In genomic region chr3:112643621-112644236, GRCh38 we compare ENCODE assay signal across 11 cellular contexts. TPM values are rescaled to one million over a fixed set of nuclear protein-coding genes. Genes with fewer than 3 reads are reported as not detected.
DNase-seq lines count a peak whose midpoint lies in the region; ATAC-seq, FAIRE-seq and TF ChIP-seq lines count a peak whose summit lies in the region.
"Had no signal": no experiment of that assay in that cellular context is flagged by ENCODE, and none has a peak within 500 bp of the region (broad histone marks: within the 10 kb centered on the region; RNA-seq: fewer than 3 reads in every experiment).

No MANE protein-coding gene starts in this region.

- H3K9me3 ChIP-seq in CD4-positive, CD25-positive, alpha-beta regulatory T cell (ENCODE audit: control insufficient read depth in 2 of 2, low read length in 2 of 2), result no peaks in the 10 kb centered on the region
- no peaks in the 10 kb centered on the region for H3K9me3 ChIP-seq in IMR-90 (ENCODE audit: control insufficient read depth, insufficient read depth, low read length)
- H3K9me3 ChIP-seq in GM12878 (replicated peaks; ENCODE audit: control insufficient read depth, insufficient read depth, low read length), result no peaks in the 10 kb centered on the region
- H3K9me3 ChIP-seq: mucosa of descending colon, prostate gland had no signal

- no peak for TF ChIP-seq EP300 in GM12878 (IDR thresholded peaks at IDR 0.05; ENCODE audit: borderline replicate concordance in 1 of 2, control insufficient read depth in 1 of 2, low read depth in 2 of 2, low read length in 2 of 2)

- H2BK5ac ChIP-seq in IMR-90 (ENCODE audit: low read depth, low read length, poor library complexity, severe bottlenecking), result peak overlapping the region; percentile 97

- H2AFZ ChIP-seq in IMR-90 (replicated peaks; ENCODE audit: low read length, poor library complexity) (peak overlapping the region; percentile 80), GM12878 (ENCODE audit: control insufficient read depth, low read depth, low read length) (no peak overlapping the region)

- peak overlapping the region; percentile 98 for H2BK120ac ChIP-seq in IMR-90 (ENCODE audit: low read depth, low read length)

- no peak for FAIRE-seq in GM12878 (lab: Jason Lieb, UNC)
- FAIRE-seq: G401.6 had no signal

- BruUV-seq in IMR-90 (replicated peaks; lab: Mats Ljungman, UMichigan) (no TSS peak), GM12878 (replicated peaks; lab: Mats Ljungman, UMichigan) (no TSS peak)

- no peaks in the 10 kb centered on the region for H3K36me3 ChIP-seq in CD4-positive, CD25-positive, alpha-beta regulatory T cell (ENCODE audit: control insufficient read depth, insufficient read depth, low read length)
- H3K36me3 ChIP-seq in IMR-90 (ENCODE audit: control insufficient read depth, insufficient read depth, low read length), result peaks cover 7% of the 10 kb centered on the region
- no peaks in the 10 kb centered on the region for H3K36me3 ChIP-seq in GM12878 (ENCODE audit: control insufficient read depth in 2 of 2, insufficient read depth in 2 of 2, low read length in 1 of 2)
- H3K36me3 ChIP-seq: prostate gland had no signal

- H2BK15ac ChIP-seq in IMR-90 (ENCODE audit: low read depth, low read length), result peak overlapping the region; percentile 100

- POLR2A ChIA-PET in IMR-90 (lab: Charles Lee; ENCODE audit: unreplicated experiment), result no interaction called here
- POLR2A ChIA-PET in GM12878 (lab: Charles Lee), result no interaction called here

- peaks cover 6 to 24% of the 10 kb centered on the region in 2 experiments for H3K79me1 ChIP-seq in IMR-90 (ENCODE audit: low read depth in 1 of 2, low read length in 2 of 2)

- H3K4me3 Mint-ChIP-seq in CD4-positive, CD25-positive, alpha-beta regulatory T cell, result no peak overlapping the region
- peak overlapping the region in 2 of 3 experiments; percentile 1 to 62 for H3K4me3 Mint-ChIP-seq in nephron

- RAD21 ChIA-PET in GM12878 (lab: Charles Lee; ENCODE audit: unreplicated experiment), result interaction anchor here (0.9 to 5.3 kb wide), 18 partner anchors 9 to 644 kb away, joined by 3 to 48 read pairs (median 5); partner anchors contain the start of gene SLC9C1

- SMC1A ChIA-PET in GM12878 (lab: Charles Lee; ENCODE audit: uncharacterized antibody, unreplicated experiment), result interaction anchor here (0.7 to 6.9 kb wide), 21 partner anchors 9 to 507 kb away, joined by 3 to 61 read pairs (median 4); partner anchors contain the start of genes CD200R1 and GTPBP8

- peaks cover 8% of the 10 kb centered on the region for H3K4me1 ChIP-seq in CD4-positive, CD25-positive, alpha-beta regulatory T cell (ENCODE audit: control insufficient read depth, insufficient read depth, low read length, poor library complexity, severe bottlenecking)
- H3K4me1 ChIP-seq in IMR-90 (ENCODE audit: control insufficient read depth, insufficient read depth, low read length) (peaks cover 32% of the 10 kb centered on the region), GM12878 (ENCODE audit: control insufficient read depth, insufficient read depth, low read length) (peaks cover 15% of the 10 kb centered on the region)
- H3K4me1 ChIP-seq: prostate gland had no signal

- H3K4me1 Mint-ChIP-seq in CD4-positive, CD25-positive, alpha-beta regulatory T cell, result peaks cover 5 to 22% (median 8%) of the 10 kb centered on the region in 4 donors
- H3K4me1 Mint-ChIP-seq in nephron, result peaks cover 19% of the 10 kb centered on the region

- no peaks in the 10 kb centered on the region for H3K36me3 Mint-ChIP-seq in CD4-positive, CD25-positive, alpha-beta regulatory T cell
- H3K36me3 Mint-ChIP-seq in nephron (ENCODE audit: low read depth), result no peaks in the 10 kb centered on the region

- peak overlapping the region; percentile 98 for H3K4ac ChIP-seq in IMR-90 (ENCODE audit: low read depth, low read length)

- H3K23ac ChIP-seq in IMR-90 (ENCODE audit: low read depth, low read length), result peak overlapping the region; percentile 83

- no peak overlapping the region for H3K4me2 ChIP-seq in IMR-90 (ENCODE audit: low read depth, low read length)
- peak overlapping the region; percentile 38; the same call in 1 of the 2 replicates for H3K4me2 ChIP-seq in GM12878 (ENCODE audit: control insufficient read depth, insufficient read depth)

- peak overlapping the region; percentile 96 for H2BK20ac ChIP-seq in IMR-90 (ENCODE audit: low read depth, low read length)

- H2AK5ac ChIP-seq in IMR-90 (ENCODE audit: low read depth, low read length), result peak overlapping the region; percentile 97

- H3K79me2 ChIP-seq in GM12878 (ENCODE audit: control insufficient read depth, insufficient read depth, low read length), result no peaks in the 10 kb centered on the region

- ATAC-seq in CD4-positive, CD25-positive, alpha-beta regulatory T cell (ENCODE audit: low read depth in 2 of 2), result no peak
- ATAC-seq in IMR-90 (ENCODE audit: low read depth) (no peak), GM12878 (peak; percentile 52), GM21367 (IDR thresholded peaks at IDR 0.05; ENCODE audit: unreplicated experiment) (no peak), HG02763 (IDR thresholded peaks at IDR 0.05; ENCODE audit: unreplicated experiment) (no peak)

- TF ChIP-seq CTCF in IMR-90 (conservative IDR thresholded peaks at IDR 0.05; ENCODE audit: low read depth, low read length) (no peak), GM12878 (IDR thresholded peaks at IDR 0.05 in 2 of 3, conservative IDR thresholded peaks at IDR 0.05 in 1 of 3; ENCODE audit: control insufficient read depth in 2 of 3, extremely low read depth in 1 of 3, insufficient read depth in 1 of 3, low read depth in 3 of 3, low read length in 3 of 3) (no peak), nephron (IDR thresholded peaks at IDR 0.05; ENCODE audit: unreplicated experiment in 3 of 3) (no peak)

- H2AK9ac ChIP-seq in IMR-90 (replicated peaks; ENCODE audit: low read depth, low read length, poor library complexity), result no peak overlapping the region

- H3K14ac ChIP-seq in IMR-90 (replicated peaks; ENCODE audit: low read depth, low read length), result peak overlapping the region; percentile 94

- H3K27ac ChIP-seq in CD4-positive, CD25-positive, alpha-beta regulatory T cell (ENCODE audit: insufficient read depth, low read length, poor library complexity, severe bottlenecking), result no peak overlapping the region
- H3K27ac ChIP-seq in IMR-90 (ENCODE audit: insufficient read depth, low read length) (peak overlapping the region; percentile 81), GM12878 (ENCODE audit: control insufficient read depth, insufficient read depth) (no peak overlapping the region)
- H3K27ac ChIP-seq: prostate gland had no signal

- no peak overlapping the region for H3K27ac Mint-ChIP-seq in CD4-positive, CD25-positive, alpha-beta regulatory T cell
- H3K27ac Mint-ChIP-seq in nephron, result peak overlapping the region in 1 of 3 experiments; percentile 7

- no CpG with 5 or more reads among the region's 3 CpGs for WGBS in IMR-90 (ENCODE audit: extremely low coverage in 2 of 2, insufficient read length in 1 of 2), 2 experiments
- WGBS in GM12878 (ENCODE audit: insufficient coverage, insufficient replicate concordance, low lambda C conversion rate, missing lambda C conversion rate), result 2% methylated on average over 3 of the region's 3 CpGs

- H3K4me3 ChIP-seq in CD4-positive, CD25-positive, alpha-beta regulatory T cell (ENCODE audit: low read depth, low read length), result peak overlapping the region; percentile 65
- H3K4me3 ChIP-seq in IMR-90 (ENCODE audit: insufficient read depth, low read depth, low read length), result no peak overlapping the region
- H3K4me3 ChIP-seq in GM12878, result no peak overlapping the region
- H3K4me3 ChIP-seq: mucosa of descending colon, prostate gland had no signal

- peak overlapping the region; percentile 99 for H4K91ac ChIP-seq in IMR-90 (ENCODE audit: insufficient read depth, low read depth, low read length)

- peak overlapping the region; percentile 98 for H3K18ac ChIP-seq in IMR-90 (ENCODE audit: low read depth, low read length)

- in situ Hi-C loops in IMR-90 (cut with MboI; ENCODE audit: low sequenced_read_pairs) (loop anchor here (5.0 to 25.0 kb wide), 4 partner anchors 61 to 644 kb away; no protein-coding TSS in a partner anchor), GM12878 (cut with MboI) (loop anchor here (5.0 to 10.0 kb wide), 2 partner anchors 334 to 641 kb away; partner anchors contain the start of gene CD200R1)

- peaks cover 31% of the 10 kb centered on the region for H3K9me1 ChIP-seq in IMR-90 (ENCODE audit: insufficient read depth, low read length)

- peaks cover 8% of the 10 kb centered on the region for H3K27me3 ChIP-seq in CD4-positive, CD25-positive, alpha-beta regulatory T cell (ENCODE audit: control insufficient read depth, insufficient read depth, low read length)
- H3K27me3 ChIP-seq in IMR-90 (ENCODE audit: control insufficient read depth, insufficient read depth, low read length) (no peaks in the 10 kb centered on the region), GM12878 (replicated peaks in 1 of 2; ENCODE audit: control insufficient read depth in 2 of 2, insufficient read depth in 2 of 2, low read length in 1 of 2) (peaks cover 0 to 8% of the 10 kb centered on the region in 2 experiments; a peak in 3 of 4 replicates)

- H4K20me1 ChIP-seq in IMR-90 (ENCODE audit: insufficient read depth, low read length) (no peaks in the 10 kb centered on the region), GM12878 (ENCODE audit: control insufficient read depth, insufficient read depth) (no peaks in the 10 kb centered on the region)

- CTCF ChIA-PET in IMR-90 (lab: Yijun Ruan, JAX), result interaction anchor here (0.7 to 3.7 kb wide), 9 partner anchors 9 to 347 kb away, joined by 3 to 34 read pairs (median 4); partner anchors contain the start of gene GTPBP8
- CTCF ChIA-PET in GM12878 (lab: Yijun Ruan, JAX), result interaction anchor here (0.7 to 5.4 kb wide), 21 partner anchors 9 to 645 kb away, joined by 3 to 92 read pairs (median 8); no protein-coding TSS in a partner anchor

- intact Hi-C loops in IMR-90 (cut with micrococcal nuclease) (loop anchor here (1.0 to 10.0 kb wide), 9 partner anchors 33 to 981 kb away; partner anchors contain the start of genes BOC and GTPBP8), GM12878 (cut with micrococcal nuclease; ENCODE audit: unreplicated experiment) (loop anchor here (1.0 to 2.0 kb wide), 6 partner anchors 33 to 645 kb away; no protein-coding TSS in a partner anchor)

- no peak for TF ChIP-seq RAD21 in IMR-90 (IDR thresholded peaks at IDR 0.05; ENCODE audit: low read length)
- TF ChIP-seq RAD21 in GM12878 (IDR thresholded peaks at IDR 0.05; ENCODE audit: insufficient read depth, low read depth, low read length), result no peak

- peaks cover 4% of the 10 kb centered on the region for H3K27me3 Mint-ChIP-seq in CD4-positive, CD25-positive, alpha-beta regulatory T cell
- H3K27me3 Mint-ChIP-seq in nephron (ENCODE audit: low read depth), result peaks cover 6% of the 10 kb centered on the region

- H3K9ac ChIP-seq in IMR-90 (ENCODE audit: low read depth, low read length) (peak overlapping the region; percentile 72), GM12878 (ENCODE audit: control insufficient read depth, insufficient read depth, low read length) (no peak overlapping the region; the same call in 1 of the 2 replicates)

- H3K56ac ChIP-seq in IMR-90 (ENCODE audit: extremely low read depth, insufficient read depth, low read length), result peak overlapping the region; percentile 68; the same call in 1 of the 2 replicates

- peak overlapping the region; percentile 98 for H4K5ac ChIP-seq in IMR-90 (ENCODE audit: low read depth, low read length)

- TF ChIP-seq POLR2A in IMR-90 (IDR thresholded peaks at IDR 0.05; ENCODE audit: low read depth, low read length) (no peak), GM12878 (IDR thresholded peaks at IDR 0.05; ENCODE audit: low read depth, low read length) (no peak)

- H4K8ac ChIP-seq in IMR-90 (ENCODE audit: low read depth in 2 of 2, low read length in 2 of 2), result peak overlapping the region; percentile 88 to 98

- peak in 1 of 3 donors; percentile 4 for DNase-seq in CD4-positive, CD25-positive, alpha-beta regulatory T cell
- DNase-seq in IMR-90 (no peak), GM12878 (ENCODE audit: low read depth, low spot score) (no peak), NCI-H446 (lab: John Stamatoyannopoulos, UW) (no peak), CD1c-positive myeloid dendritic cell (ENCODE audit: extremely low spot score) (no peak)

- dilution Hi-C loops in IMR-90 (cut with HindIII; ENCODE audit: low sequenced_read_pairs, unreplicated experiment), result no loop called here

- H3K9me3 Mint-ChIP-seq in CD4-positive, CD25-positive, alpha-beta regulatory T cell, result no peaks in the 10 kb centered on the region
- no peaks in the 10 kb centered on the region for H3K9me3 Mint-ChIP-seq in nephron

RNA-seq across cellular contexts. Expression of gene CCDC80, which starts 2.8 kb away (rescaled TPM):
- total RNA-seq in CD4-positive, CD25-positive, alpha-beta regulatory T cell, result not detected
- under 1 TPM in 3 of 4 donors, not detected in 1; 0.05 to 0.10 (median 0.07) TPM for polyA plus RNA-seq in CD4-positive, CD25-positive, alpha-beta regulatory T cell
- total RNA-seq in IMR-90 (2012; rRNA removed) (387 and 406 TPM in 2 replicates), GM12878 (2014; rRNA removed) (not detected in 2 replicates), GM12878 (2014; rRNA removed; fragmentation: Illumina TruSeq; extraction: Trizol) (not detected in 2 replicates), GM12878 (2021) (0.21 and 0.80 TPM in 2 replicates)
- polyA plus RNA-seq in IMR-90 (2012; rRNA removed) (356 and 418 TPM in 2 replicates), GM12878 (2011; rRNA removed) (0.04 TPM in 1 of 2 replicates, not detected in the other), GM12878 (2014; fragmentation: Illumina TruSeq; extraction: Trizol) (0.01 TPM in 1 of 2 replicates, not detected in the other), GM12878 (2014; fragmentation: Nextera tagmentation; extraction: Ambion mirVana) (under 1 TPM in 1 of 2 experiments, not detected in 1; 0.02 TPM), GM12878 (2014; rRNA removed) (not detected in 2 replicates), GM12878 (2016; fragmentation: Nextera tagmentation; extraction: Ambion mirVana) (under 1 TPM; 0.58 to 0.59 TPM)
- 155 and 190 TPM in 2 replicates for polyA plus RNA-seq in IMR-90 (2012; cell fraction: cytosol; rRNA removed)
- polyA plus RNA-seq in IMR-90 (2012; cell fraction: nucleus; rRNA removed; ENCODE audit: low replicate concordance), result 44.6 and 106 TPM in 2 replicates
- 0.05 TPM in 1 of 2 replicates, not detected in the other for total RNA-seq in GM12878 (2013; cell fraction: nucleolus; rRNA removed)
- 0.17 TPM for polyA plus RNA-seq in GM12878 (2011; ENCODE audit: low read depth)
- polyA plus RNA-seq in GM12878 (2011; cell fraction: cytosol; rRNA removed), result not detected in 2 replicates
- not detected in 2 replicates for polyA plus RNA-seq in GM12878 (2011; cell fraction: nucleus; rRNA removed)
- polyA plus RNA-seq in GM12878 (2012), result 0.14 and 0.15 TPM in 2 replicates
- polyA minus RNA-seq in GM12878 (2011; rRNA and poly(A)+ RNA removed), result not detected in 2 replicates
- not detected in 2 replicates for polyA minus RNA-seq in GM12878 (2011; cell fraction: cytosol; rRNA and poly(A)+ RNA removed)
- not detected in 2 replicates for polyA minus RNA-seq in GM12878 (2011; cell fraction: nucleus; rRNA and poly(A)+ RNA removed)

Comparison
In these comparisons a context has a peak if more than half of its experiments do, and no peak if none do; other contexts are left out.
1. H3K4me3 Mint-ChIP-seq: peak in nephron (2 of 3); none in CD4-positive, CD25-positive, alpha-beta regulatory T cell (0 of 4).
2. RNA of gene CCDC80, which starts 2.8 kb away (total RNA-seq): 387 to 406 TPM in IMR-90; 0.05 to 0.80 TPM in GM12878 and not detected in CD4-positive, CD25-positive, alpha-beta regulatory T cell (single experiment); every median in the first group is over 100 times any median in the second.